Comparison of ENCODE assay signal across 8 cellular contexts in genomic region chr7:149028346-149029109, GRCh38. TPM values are rescaled to one million over a fixed set of nuclear protein-coding genes. Genes with fewer than 3 reads are reported as not detected.
A peak's percentile ranks its signal among the peaks of the same experiment; 100 is the strongest.
DNase-seq lines count a peak whose midpoint lies in the region; ATAC-seq and TF ChIP-seq lines count a peak whose summit lies in the region.

PDIA4 (minus strand) TSS chr7:149028505; CDS start chr7:149028408, 97 bp downstream.

- peaks cover 6% of the 10 kb centered on the region for H3K36me3 Mint-ChIP-seq in activated naive CD4-positive, alpha-beta T cell treated with anti-CD3 and anti-CD28 coated beads, Interleukin-2, amount 50 U/mL, for 24 hours

- TF ChIP-seq POLR2A in suprapubic skin (IDR thresholded peaks at IDR 0.05), result peak; percentile 36 to 47

- no peaks in the 10 kb centered on the region for H3K36me3 ChIP-seq in suprapubic skin

- no peaks in the 10 kb centered on the region for H3K27me3 ChIP-seq in suprapubic skin

- H3K4me1 ChIP-seq in suprapubic skin, result peaks cover 25% of the 10 kb centered on the region

- peak within 1 kb of the TSS; percentile 91 for H3K4me3 Mint-ChIP-seq in activated naive CD4-positive, alpha-beta T cell treated with anti-CD3 and anti-CD28 coated beads, Interleukin-2, amount 50 U/mL, for 24 hours

- WGBS in suprapubic skin, result under 1% methylated on average over 35 of the region's 87 CpGs

- H3K9me3 Mint-ChIP-seq in activated naive CD4-positive, alpha-beta T cell treated with anti-CD3 and anti-CD28 coated beads, Interleukin-2, amount 50 U/mL, for 24 hours, result no peaks in the 10 kb centered on the region

- H3K4me3 ChIP-seq in suprapubic skin, result peak within 1 kb of the TSS; percentile 95

- ATAC-seq in HG02588 (IDR thresholded peaks at IDR 0.05; ENCODE audit: unreplicated experiment), result peak; percentile 87
- peak; percentile 96 for ATAC-seq in SK-N-SH treated with all-trans-retinoic acid at 6 μM for 48 hours

- no peaks in the 10 kb centered on the region for H3K9me3 ChIP-seq in suprapubic skin

- TF ChIP-seq CTCF in GM10266 (IDR thresholded peaks at IDR 0.05; ENCODE audit: control insufficient read depth, insufficient read depth, low read depth, missing control alignments) (peak; percentile 0), suprapubic skin (IDR thresholded peaks at IDR 0.05) (peak in 1 of 2 donors; percentile 27)

- H3K27ac Mint-ChIP-seq in activated naive CD4-positive, alpha-beta T cell treated with anti-CD3 and anti-CD28 coated beads, Interleukin-2, amount 50 U/mL, for 24 hours, result peak within 1 kb of the TSS; percentile 93

- H3K4me1 Mint-ChIP-seq in activated naive CD4-positive, alpha-beta T cell treated with anti-CD3 and anti-CD28 coated beads, Interleukin-2, amount 50 U/mL, for 24 hours, result peaks cover 35% of the 10 kb centered on the region

- peak within 1 kb of the TSS; percentile 92 for H3K27ac ChIP-seq in suprapubic skin

- no peaks in the 10 kb centered on the region for H3K27me3 Mint-ChIP-seq in activated naive CD4-positive, alpha-beta T cell treated with anti-CD3 and anti-CD28 coated beads, Interleukin-2, amount 50 U/mL, for 24 hours

- TF ChIP-seq EP300 in suprapubic skin (IDR thresholded peaks at IDR 0.05), result no peak

- DNase-seq in GM10266 (ENCODE audit: extremely low spot score), result peak; percentile 98
- DNase-seq in NCI-H1092 (lab: John Stamatoyannopoulos, UW), result peak; percentile 100
- peak; percentile 99 for DNase-seq in globus pallidus (ENCODE audit: low spot score)
- DNase-seq in nucleus accumbens (lab: John Stamatoyannopoulos, UW), result peak; percentile 89 to 100 (median 99)
- DNase-seq in suprapubic skin (ENCODE audit: low spot score in 2 of 2), result peak; percentile 99

TF ChIP-seq in SK-N-SH treated with all-trans-retinoic acid at 6 μM for 48 hours, 23 proteins besides CTCF, POLR2A, EP300 and RAD21:
- TF ChIP-seq ZNF70 (CRISPR knock-in tag; IDR thresholded peaks at IDR 0.05) (no peak), ZC3H10 (CRISPR knock-in tag; IDR thresholded peaks at IDR 0.05) (no peak), CSRNP3 (CRISPR knock-in tag; IDR thresholded peaks at IDR 0.05) (no peak), TSHZ2 (CRISPR knock-in tag; IDR thresholded peaks at IDR 0.05) (no peak), CREB5 (CRISPR knock-in tag; IDR thresholded peaks at IDR 0.05; ENCODE audit: low read depth) (no peak)

RNA-seq across cellular contexts. Expression of gene PDIA4, which starts in this region (rescaled TPM):
- total RNA-seq in suprapubic skin, result 10 to 100 TPM; 48.6 to 61.8 (median 57.4) TPM

Comparison
In these comparisons a context has a peak if more than half of its experiments do, and no peak if none do; other contexts are left out.
1. Peak in every context shown above with its lines: DNase-seq, ATAC-seq, H3K4me3 ChIP-seq and H3K27ac ChIP-seq.